In genomic region chr2:149994057-149994728, GRCh38 we compare ENCODE assay signal across 11 cellular contexts.
DNase-seq lines count a peak whose midpoint lies in the region; ATAC-seq, FAIRE-seq and TF ChIP-seq lines count a peak whose summit lies in the region.
"Had no signal": no experiment of that assay in that cellular context is flagged by ENCODE, and none has a peak within 500 bp of the region (broad histone marks: within the 10 kb centered on the region; RNA-seq: fewer than 3 reads in every experiment).

No MANE protein-coding gene starts in this region.

- CTCF ChIA-PET in activated naive CD4-positive, alpha-beta T cell treated with anti-CD3 and anti-CD28 coated beads for 36 hours (lab: Charles Lee), result interaction anchor here (0.6 kb wide), 1 partner anchor 41 kb away, joined by 3 read pairs; no protein-coding TSS in a partner anchor

- H3K9me3 Mint-ChIP-seq in activated naive CD4-positive, alpha-beta T cell treated with anti-CD3 and anti-CD28 coated beads for 36 hours, result peaks cover 5% of the 10 kb centered on the region
- H3K9me3 Mint-ChIP-seq in natural killer cell treated with Interleukin-12 subunit alpha and Interleukin-12 subunit beta and Interleukin-15 and Interleukin-18, amount 100 ng/mL, for 72 hours, result peaks cover 23% of the 10 kb centered on the region

- H3K27ac Mint-ChIP-seq in activated naive CD4-positive, alpha-beta T cell treated with anti-CD3 and anti-CD28 coated beads for 36 hours, result no peak overlapping the region
- no peak overlapping the region for H3K27ac Mint-ChIP-seq in natural killer cell treated with Interleukin-12 subunit alpha and Interleukin-12 subunit beta and Interleukin-15 and Interleukin-18, amount 100 ng/mL, for 72 hours
- H3K27ac Mint-ChIP-seq: activated naive CD4-positive, alpha-beta T cell treated with anti-CD3 and anti-CD28 coated beads, Interleukin-2, amount 50 U/mL, for 72 hours had no signal

- in situ Hi-C loops in astrocyte of the spinal cord (cut with HindIII; ENCODE audit: low sequenced_read_pairs), result no loop called here

- no peak overlapping the region for H3K4me3 Mint-ChIP-seq in activated naive CD4-positive, alpha-beta T cell treated with anti-CD3 and anti-CD28 coated beads for 36 hours
- no peak overlapping the region for H3K4me3 Mint-ChIP-seq in natural killer cell treated with Interleukin-12 subunit alpha and Interleukin-12 subunit beta and Interleukin-15 and Interleukin-18, amount 100 ng/mL, for 72 hours

- FAIRE-seq in frontal cortex (lab: Jason Lieb, UNC), result no peak

- H3K36me3 Mint-ChIP-seq in activated naive CD4-positive, alpha-beta T cell treated with anti-CD3 and anti-CD28 coated beads for 36 hours (ENCODE audit: low read depth), result no peaks in the 10 kb centered on the region
- H3K36me3 Mint-ChIP-seq in natural killer cell treated with Interleukin-12 subunit alpha and Interleukin-12 subunit beta and Interleukin-15 and Interleukin-18, amount 100 ng/mL, for 72 hours, result peaks cover 9% of the 10 kb centered on the region

- no peaks in the 10 kb centered on the region for H3K27me3 Mint-ChIP-seq in activated naive CD4-positive, alpha-beta T cell treated with anti-CD3 and anti-CD28 coated beads for 36 hours (ENCODE audit: low read depth)
- no peaks in the 10 kb centered on the region for H3K27me3 Mint-ChIP-seq in natural killer cell treated with Interleukin-12 subunit alpha and Interleukin-12 subunit beta and Interleukin-15 and Interleukin-18, amount 100 ng/mL, for 72 hours

- no peaks in the 10 kb centered on the region for H3K4me1 Mint-ChIP-seq in activated naive CD4-positive, alpha-beta T cell treated with anti-CD3 and anti-CD28 coated beads for 36 hours (ENCODE audit: low read depth)
- H3K4me1 Mint-ChIP-seq in natural killer cell treated with Interleukin-12 subunit alpha and Interleukin-12 subunit beta and Interleukin-15 and Interleukin-18, amount 100 ng/mL, for 72 hours (ENCODE audit: low read depth in 2 of 2), result no peaks in the 10 kb centered on the region

- intact Hi-C loops in activated naive CD4-positive, alpha-beta T cell treated with anti-CD3 and anti-CD28 coated beads for 36 hours (cut with micrococcal nuclease), result no loop called here

- no peak for TF ChIP-seq CTCF in astrocyte of the spinal cord (IDR thresholded peaks at IDR 0.05; ENCODE audit: low read depth, low read length)

- ATAC-seq in natural killer cell treated with Interleukin-12 subunit alpha and Interleukin-12 subunit beta and Interleukin-15 and Interleukin-18, amount 100 ng/mL, for 72 hours, result no peak
- ATAC-seq: activated naive CD4-positive, alpha-beta T cell treated with anti-CD3 and anti-CD28 coated beads, Interleukin-2, amount 50 U/mL, for 72 hours had no signal

- H3K4me3 ChIP-seq in astrocyte of the spinal cord (ENCODE audit: low read depth, low read length), result no peak overlapping the region

- peak; percentile 29 for DNase-seq in DMS153 treated with DMSO at 0.1 percent for 48 hours (lab: John Stamatoyannopoulos, UW; ENCODE audit: unreplicated experiment)
- peak; percentile 81 for DNase-seq in NCI-H128 (lab: John Stamatoyannopoulos, UW; ENCODE audit: unreplicated experiment)
- DNase-seq in astrocyte of the spinal cord (ENCODE audit: low read depth, low spot score), result peak; percentile 71
- DNase-seq in myocyte (ENCODE audit: low read depth), result peak; percentile 96
- no peak for DNase-seq in frontal cortex (ENCODE audit: low spot score in 2 of 2)
- DNase-seq in HuH-7.5 (ENCODE audit: low spot score), result no peak
- DNase-seq in activated naive CD4-positive, alpha-beta T cell treated with anti-CD3 and anti-CD28 coated beads for 36 hours, result no peak
- no peak for DNase-seq in natural killer cell treated with Interleukin-12 subunit alpha and Interleukin-12 subunit beta and Interleukin-15 and Interleukin-18, amount 100 ng/mL, for 72 hours (ENCODE audit: low spot score)
- DNase-seq: stimulated activated CD4-positive, alpha-beta T cell treated with anti-CD3 and anti-CD28 coated beads, Interleukin-12 subunit alpha, Interleukin-12 subunit beta, amount 100 ng/mL, for 4 hours; T-helper 9 cell had no signal

Comparison
In these comparisons a context has a peak if more than half of its experiments do, and no peak if none do; other contexts are left out.
1. DNase-seq: peak in DMS153 treated with DMSO at 0.1 percent for 48 hours (single experiment), NCI-H128 (single experiment), astrocyte of the spinal cord (single experiment) and myocyte (single experiment); none in frontal cortex (0 of 2), HuH-7.5 (single experiment), activated naive CD4-positive, alpha-beta T cell treated with anti-CD3 and anti-CD28 coated beads for 36 hours (single experiment) and natural killer cell treated with Interleukin-12 subunit alpha and Interleukin-12 subunit beta and Interleukin-15 and Interleukin-18, amount 100 ng/mL, for 72 hours (single experiment).